In genomic region chr19:17846146-17846545, GRCh38 we compare ENCODE assay signal across 14 cellular contexts. TPM values are rescaled to one million over a fixed set of nuclear protein-coding genes. Genes with fewer than 3 reads are reported as not detected.
DNase-seq lines count a peak whose midpoint lies in the region; ATAC-seq, FAIRE-seq and TF ChIP-seq lines count a peak whose summit lies in the region.
"Had no signal": no experiment of that assay in that cellular context is flagged by ENCODE, and none has a peak within 500 bp of the region (broad histone marks: within the 10 kb centered on the region; RNA-seq: fewer than 3 reads in every experiment).

No MANE protein-coding gene starts in this region.

- H3K27me3 ChIP-seq in HepG2 (ENCODE audit: control insufficient read depth in 1 of 2, insufficient read depth in 2 of 2, low read length in 2 of 2) (no peaks in the 10 kb centered on the region; a peak in 1 of 5 replicates), right lobe of liver (no peaks in the 10 kb centered on the region), thymus (ENCODE audit: control insufficient read depth, insufficient read depth) (no peaks in the 10 kb centered on the region), uterus (no peaks in the 10 kb centered on the region)
- no peaks in the 10 kb centered on the region for H3K27me3 ChIP-seq in effector memory CD4-positive, alpha-beta T cell (replicated peaks; ENCODE audit: control insufficient read depth, insufficient read depth, low read length, poor library complexity, severe bottlenecking)

- H2AFZ ChIP-seq in HepG2 (ENCODE audit: low read length): no peak overlapping the region

- ATAC-seq in HepG2 (no peak), right lobe of liver (no peak), GM18519 (IDR thresholded peaks at IDR 0.05; ENCODE audit: low FRiP score, unreplicated experiment) (no peak)

- peaks cover 39% of the 10 kb centered on the region for H3K36me3 Mint-ChIP-seq in activated CD4-positive, alpha-beta memory T cell treated with anti-CD3 and anti-CD28 coated beads for 36 hours

- DNase-seq in HepG2 (ENCODE audit: low spot score): no peak
- DNase-seq in right lobe of liver: no peak
- peak; percentile 66 for DNase-seq in activated CD4-positive, alpha-beta memory T cell treated with anti-CD3 and anti-CD28 coated beads for 36 hours
- peak; percentile 51 to 66 (median 59) for DNase-seq in effector memory CD4-positive, alpha-beta T cell
- no peak for DNase-seq in NCI-H2107 treated with DMSO at 0.1 percent for 48 hours (lab: John Stamatoyannopoulos, UW; ENCODE audit: unreplicated experiment)
- no peak for DNase-seq in uterus
- DNase-seq: DMS79 treated with DMSO at 0.1 percent for 48 hours, esophagus squamous epithelium, NCI-H774, SHP77, small intestine had no signal

- TF ChIP-seq POLR2A in HepG2 (IDR thresholded peaks at IDR 0.05; ENCODE audit: insufficient read depth in 1 of 2, low read depth in 2 of 2, low read length in 2 of 2): no peak
- no peak for TF ChIP-seq POLR2A in right lobe of liver (IDR thresholded peaks at IDR 0.05)
- TF ChIP-seq POLR2A in uterus (IDR thresholded peaks at IDR 0.05): no peak

- H3K27ac ChIP-seq in HepG2 (ENCODE audit: extremely low read length, insufficient read depth, low read length) (no peak overlapping the region), right lobe of liver (no peak overlapping the region), thymus (ENCODE audit: low read depth) (no peak overlapping the region), uterus (no peak overlapping the region)
- H3K27ac ChIP-seq in effector memory CD4-positive, alpha-beta T cell (ENCODE audit: insufficient read depth, low read length, poor library complexity, severe bottlenecking): peak overlapping the region; percentile 96

- no peaks in the 10 kb centered on the region for H4K20me1 ChIP-seq in HepG2 (ENCODE audit: insufficient read depth, low read length)

- FAIRE-seq in HepG2 (lab: Jason Lieb, UNC): no peak
- FAIRE-seq: small intestine had no signal

- H3K9me3 ChIP-seq in HepG2 (ENCODE audit: low read length) (no peaks in the 10 kb centered on the region), right lobe of liver (no peaks in the 10 kb centered on the region), thymus (ENCODE audit: control insufficient read depth) (no peaks in the 10 kb centered on the region), uterus (no peaks in the 10 kb centered on the region)
- no peaks in the 10 kb centered on the region for H3K9me3 ChIP-seq in effector memory CD4-positive, alpha-beta T cell (ENCODE audit: control insufficient read depth, low read length)
- H3K9me3 ChIP-seq: esophagus squamous epithelium had no signal

- H3K79me2 ChIP-seq in HepG2 (ENCODE audit: insufficient read depth, low read length): no peaks in the 10 kb centered on the region

- H3K4me2 ChIP-seq in HepG2 (ENCODE audit: low read depth, low read length): no peak overlapping the region

- in situ Hi-C loops in HepG2 (cut with HindIII; ENCODE audit: extremely low pct_ligation_motif_present, low pct_unique_long_range_greater_than_20kb): loop anchor here (5.0 kb wide), 1 partner anchor 49 kb away; the partner anchor contains the start of gene B3GNT3

- CTCF ChIA-PET in HepG2 (lab: Yijun Ruan, JAX; ENCODE audit: low intra/inter-chr PET ratio, low total read pairs): no interaction called here
- CTCF ChIA-PET in activated CD4-positive, alpha-beta memory T cell treated with anti-CD3 and anti-CD28 coated beads for 36 hours (lab: Charles Lee): interaction anchor here (0.6 to 5.9 kb wide), 4 partner anchors 9 to 158 kb away, joined by 3 to 63 read pairs (median 8); partner anchors contain the start of genes CCDC124 and RPL18A

- intact Hi-C loops in HepG2 (cut with micrococcal nuclease; ENCODE audit: unreplicated experiment): no loop called here
- intact Hi-C loops in right lobe of liver (cut with DNase I): no loop called here
- intact Hi-C loops in activated CD4-positive, alpha-beta memory T cell treated with anti-CD3 and anti-CD28 coated beads for 36 hours (cut with micrococcal nuclease): loop anchor here (2.0 kb wide), 1 partner anchor 49 kb away; no protein-coding TSS in a partner anchor
- intact Hi-C loops in uterus (cut with DNase I; ENCODE audit: low total_unique reads): no loop called here

- TF ChIP-seq RAD21 in HepG2 (CRISPR knock-in tag; IDR thresholded peaks at IDR 0.05): no peak

- WGBS in HepG2 (ENCODE audit: low lambda C conversion rate): 97% methylated on average over 8 of the region's 8 CpGs
- 56% methylated on average over 4 of the region's 8 CpGs for WGBS in right lobe of liver (ENCODE audit: insufficient coverage, low coverage, low lambda C conversion rate, missing lambda C conversion rate)
- WGBS in thymus: 41% methylated on average over 8 of the region's 8 CpGs

- peaks cover 2% of the 10 kb centered on the region for H3K27me3 Mint-ChIP-seq in activated CD4-positive, alpha-beta memory T cell treated with anti-CD3 and anti-CD28 coated beads for 36 hours

- no peaks in the 10 kb centered on the region for H3K9me3 Mint-ChIP-seq in activated CD4-positive, alpha-beta memory T cell treated with anti-CD3 and anti-CD28 coated beads for 36 hours

- POLR2A ChIA-PET in HepG2 (lab: Yijun Ruan, JAX): no interaction called here
- POLR2A ChIA-PET in activated CD4-positive, alpha-beta memory T cell treated with anti-CD3 and anti-CD28 coated beads for 36 hours (lab: Charles Lee): interaction anchor here (0.7 to 6.8 kb wide), 4 partner anchors 13 to 22 kb away, joined by 3 to 99 read pairs (median 4); partner anchors contain the start of gene RPL18A

- H3K9ac ChIP-seq in HepG2 (ENCODE audit: insufficient read depth, low read depth, low read length): no peak overlapping the region

- TF ChIP-seq CTCF in HepG2 (CRISPR knock-in tag; IDR thresholded peaks at IDR 0.05) (no peak), right lobe of liver (IDR thresholded peaks at IDR 0.05) (no peak), uterus (IDR thresholded peaks at IDR 0.05) (no peak)

- H3K4me1 ChIP-seq in HepG2 (ENCODE audit: insufficient read depth, low read length) (peaks cover 43% of the 10 kb centered on the region), right lobe of liver (no peaks in the 10 kb centered on the region), thymus (ENCODE audit: control insufficient read depth, insufficient read depth, low read length) (peaks cover 11% of the 10 kb centered on the region), uterus (no peaks in the 10 kb centered on the region)
- peaks cover 64% of the 10 kb centered on the region for H3K4me1 ChIP-seq in effector memory CD4-positive, alpha-beta T cell (ENCODE audit: control insufficient read depth, insufficient read depth, low read length, poor library complexity, severe bottlenecking)

- H3K4me1 Mint-ChIP-seq in activated CD4-positive, alpha-beta memory T cell treated with anti-CD3 and anti-CD28 coated beads for 36 hours (ENCODE audit: low read depth): peaks cover 54% of the 10 kb centered on the region

- no TSS peak for BruUV-seq in HepG2 (replicated peaks; lab: Mats Ljungman, UMichigan)

- peaks cover 0 to 2% of the 10 kb centered on the region in 2 experiments; a peak in 2 of 5 replicates for H3K36me3 ChIP-seq in HepG2 (replicated peaks in 1 of 2; ENCODE audit: control insufficient read depth in 1 of 2, insufficient read depth in 2 of 2, low read length in 2 of 2)
- no peaks in the 10 kb centered on the region for H3K36me3 ChIP-seq in right lobe of liver
- peaks cover 32% of the 10 kb centered on the region for H3K36me3 ChIP-seq in effector memory CD4-positive, alpha-beta T cell (ENCODE audit: control insufficient read depth, insufficient read depth, low read length)
- peaks cover 27% of the 10 kb centered on the region for H3K36me3 ChIP-seq in thymus (ENCODE audit: control insufficient read depth, insufficient read depth)
- H3K36me3 ChIP-seq in uterus: no peaks in the 10 kb centered on the region

- H3K4me3 ChIP-seq in HepG2 (replicated peaks in 1 of 3; ENCODE audit: insufficient read depth in 1 of 3, low read depth in 2 of 3, low read length in 3 of 3) (no peak overlapping the region), right lobe of liver (no peak overlapping the region), thymus (ENCODE audit: low read length) (peak overlapping the region; percentile 7), uterus (no peak overlapping the region)
- H3K4me3 ChIP-seq in effector memory CD4-positive, alpha-beta T cell (ENCODE audit: insufficient read depth, low read depth, low read length, poor library complexity, severe bottlenecking): peak overlapping the region; percentile 70

- TF ChIP-seq EP300 in HepG2 (IDR thresholded peaks at IDR 0.05; ENCODE audit: low read depth in 2 of 2, low read length in 2 of 2) (no peak), HepG2 (CRISPR knock-in tag; IDR thresholded peaks at IDR 0.05; ENCODE audit: borderline replicate concordance) (no peak)

- peak overlapping the region; percentile 97 for H3K27ac Mint-ChIP-seq in activated CD4-positive, alpha-beta memory T cell treated with anti-CD3 and anti-CD28 coated beads for 36 hours

- H3K4me3 Mint-ChIP-seq in activated CD4-positive, alpha-beta memory T cell treated with anti-CD3 and anti-CD28 coated beads for 36 hours: peak overlapping the region; percentile 93

RNA-seq across cellular contexts. Expression of gene JAK3, which starts 1.6 kb away (rescaled TPM):
- 2.8 and 3.4 TPM in 2 replicates for total RNA-seq in HepG2 (2016; rRNA removed; fragmentation: Illumina TruSeq; extraction: Trizol)
- 1.2 and 1.3 TPM in 2 replicates for total RNA-seq in HepG2 (2016; cell fraction: cytosol; rRNA removed; fragmentation: Illumina TruSeq; extraction: Trizol; ENCODE audit: low read depth)
- 2.5 and 3.4 TPM in 2 replicates for total RNA-seq in HepG2 (2016; cell fraction: insoluble cytoplasmic fraction; rRNA removed; fragmentation: Illumina TruSeq; extraction: Trizol)
- 0.72 and 1.3 TPM in 2 replicates for total RNA-seq in HepG2 (2016; cell fraction: membrane; rRNA removed; fragmentation: Illumina TruSeq; extraction: Trizol)
- total RNA-seq in HepG2 (2016; cell fraction: nucleus; rRNA removed; fragmentation: Illumina TruSeq; extraction: Trizol): 4.4 and 4.8 TPM in 2 replicates
- 18.6 and 30.1 TPM in 2 replicates for polyA plus RNA-seq in HepG2 (2011; rRNA removed)
- polyA plus RNA-seq in HepG2 (2011; cell fraction: cytosol; rRNA removed): 8.8 and 10.2 TPM in 2 replicates
- 106 and 107 TPM in 2 replicates for polyA plus RNA-seq in HepG2 (2011; cell fraction: nucleus; rRNA removed)
- polyA plus RNA-seq in HepG2 (2012): 6.1 and 10.2 TPM in 2 replicates
- polyA plus RNA-seq in HepG2 (2016; cell fraction: cytosol; fragmentation: Illumina TruSeq; extraction: Trizol; ENCODE audit: low read depth): 0.15 and 0.17 TPM in 2 replicates
- polyA plus RNA-seq in HepG2 (2016; cell fraction: insoluble cytoplasmic fraction; fragmentation: Illumina TruSeq; extraction: Trizol; ENCODE audit: low read depth): 1.3 and 1.7 TPM in 2 replicates
- 0.35 and 0.45 TPM in 2 replicates for polyA plus RNA-seq in HepG2 (2016; cell fraction: membrane; fragmentation: Illumina TruSeq; extraction: Trizol; ENCODE audit: low read depth)
- polyA plus RNA-seq in HepG2 (2016; cell fraction: nucleus; fragmentation: Illumina TruSeq; extraction: Trizol; ENCODE audit: insufficient read depth, low read depth): 10.2 and 12.3 TPM in 2 replicates
- 1.7 and 37.2 TPM in 2 replicates for polyA minus RNA-seq in HepG2 (2011; rRNA and poly(A)+ RNA removed; ENCODE audit: low replicate concordance)
- 13.1 and 19.0 TPM in 2 replicates for polyA minus RNA-seq in HepG2 (2011; cell fraction: cytosol; rRNA and poly(A)+ RNA removed)
- 23.9 and 29.3 TPM in 2 replicates for polyA minus RNA-seq in HepG2 (2011; cell fraction: nucleus; rRNA and poly(A)+ RNA removed)
- total RNA-seq in right lobe of liver: 1 to 10 TPM; 1.1 to 5.5 (median 2.3) TPM
- 100 to 1,000 TPM; 200 to 217 TPM for total RNA-seq in activated CD4-positive, alpha-beta memory T cell treated with anti-CD3 and anti-CD28 coated beads for 36 hours
- polyA plus RNA-seq in thymus: 50.4 TPM
- total RNA-seq in uterus: 1 to 10 TPM in 2 of 4 donors, under 1 TPM in 2; under 0.01 to 8.1 (median 2.7) TPM

RNA-seq across cellular contexts. Expression of gene RPL18A, which starts 13.6 kb away (rescaled TPM):
- total RNA-seq in HepG2 (2016; rRNA removed; fragmentation: Illumina TruSeq; extraction: Trizol): 1,471 and 1,490 TPM in 2 replicates
- 3,356 and 3,471 TPM in 2 replicates for total RNA-seq in HepG2 (2016; cell fraction: cytosol; rRNA removed; fragmentation: Illumina TruSeq; extraction: Trizol; ENCODE audit: low read depth)
- total RNA-seq in HepG2 (2016; cell fraction: insoluble cytoplasmic fraction; rRNA removed; fragmentation: Illumina TruSeq; extraction: Trizol): 1,484 and 1,563 TPM in 2 replicates
- total RNA-seq in HepG2 (2016; cell fraction: membrane; rRNA removed; fragmentation: Illumina TruSeq; extraction: Trizol): 4,403 and 4,828 TPM in 2 replicates
- total RNA-seq in HepG2 (2016; cell fraction: nucleus; rRNA removed; fragmentation: Illumina TruSeq; extraction: Trizol): 550 and 622 TPM in 2 replicates
- polyA plus RNA-seq in HepG2 (2011; rRNA removed): 2,004 and 2,232 TPM in 2 replicates
- 2,519 and 3,516 TPM in 2 replicates for polyA plus RNA-seq in HepG2 (2011; cell fraction: cytosol; rRNA removed)
- 865 and 944 TPM in 2 replicates for polyA plus RNA-seq in HepG2 (2011; cell fraction: nucleus; rRNA removed)
- polyA plus RNA-seq in HepG2 (2012): 2,311 and 3,663 TPM in 2 replicates
- polyA plus RNA-seq in HepG2 (2016; cell fraction: cytosol; fragmentation: Illumina TruSeq; extraction: Trizol; ENCODE audit: low read depth): 5,329 and 5,962 TPM in 2 replicates
- 2,198 and 2,250 TPM in 2 replicates for polyA plus RNA-seq in HepG2 (2016; cell fraction: insoluble cytoplasmic fraction; fragmentation: Illumina TruSeq; extraction: Trizol; ENCODE audit: low read depth)
- 6,513 and 6,759 TPM in 2 replicates for polyA plus RNA-seq in HepG2 (2016; cell fraction: membrane; fragmentation: Illumina TruSeq; extraction: Trizol; ENCODE audit: low read depth)
- polyA plus RNA-seq in HepG2 (2016; cell fraction: nucleus; fragmentation: Illumina TruSeq; extraction: Trizol; ENCODE audit: insufficient read depth, low read depth): 1,298 and 1,347 TPM in 2 replicates
- 547 and 652 TPM in 2 replicates for polyA minus RNA-seq in HepG2 (2011; rRNA and poly(A)+ RNA removed; ENCODE audit: low replicate concordance)
- polyA minus RNA-seq in HepG2 (2011; cell fraction: cytosol; rRNA and poly(A)+ RNA removed): 819 and 843 TPM in 2 replicates
- 236 and 251 TPM in 2 replicates for polyA minus RNA-seq in HepG2 (2011; cell fraction: nucleus; rRNA and poly(A)+ RNA removed)
- 100 to 1,000 TPM; 449 to 778 (median 494) TPM for total RNA-seq in right lobe of liver
- 1,000 to 10,000 TPM; 3,104 to 3,138 TPM for total RNA-seq in activated CD4-positive, alpha-beta memory T cell treated with anti-CD3 and anti-CD28 coated beads for 36 hours
- 2,901 TPM for polyA plus RNA-seq in thymus
- 1,000 to 10,000 TPM in 3 of 4 donors, 100 to 1,000 TPM in 1; 649 to 2,637 (median 1,942) TPM for total RNA-seq in uterus

RNA-seq across cellular contexts. Expression of gene INSL3, which starts 24.8 kb away (rescaled TPM):
- total RNA-seq in HepG2 (2016; rRNA removed; fragmentation: Illumina TruSeq; extraction: Trizol): not detected in 2 replicates
- not detected in 2 replicates for total RNA-seq in HepG2 (2016; cell fraction: cytosol; rRNA removed; fragmentation: Illumina TruSeq; extraction: Trizol; ENCODE audit: low read depth)
- total RNA-seq in HepG2 (2016; cell fraction: insoluble cytoplasmic fraction; rRNA removed; fragmentation: Illumina TruSeq; extraction: Trizol): not detected in 2 replicates
- not detected in 2 replicates for total RNA-seq in HepG2 (2016; cell fraction: membrane; rRNA removed; fragmentation: Illumina TruSeq; extraction: Trizol)
- total RNA-seq in HepG2 (2016; cell fraction: nucleus; rRNA removed; fragmentation: Illumina TruSeq; extraction: Trizol): not detected in 2 replicates
- polyA plus RNA-seq in HepG2 (2011; rRNA removed): 0.30 and 0.44 TPM in 2 replicates
- polyA plus RNA-seq in HepG2 (2011; cell fraction: cytosol; rRNA removed): 0.21 TPM in 1 of 2 replicates, not detected in the other
- polyA plus RNA-seq in HepG2 (2011; cell fraction: nucleus; rRNA removed): 1.2 and 1.5 TPM in 2 replicates
- 0.23 and 0.35 TPM in 2 replicates for polyA plus RNA-seq in HepG2 (2012)
- not detected in 2 replicates for polyA plus RNA-seq in HepG2 (2016; cell fraction: cytosol; fragmentation: Illumina TruSeq; extraction: Trizol; ENCODE audit: low read depth)
- not detected in 2 replicates for polyA plus RNA-seq in HepG2 (2016; cell fraction: insoluble cytoplasmic fraction; fragmentation: Illumina TruSeq; extraction: Trizol; ENCODE audit: low read depth)
- not detected in 2 replicates for polyA plus RNA-seq in HepG2 (2016; cell fraction: membrane; fragmentation: Illumina TruSeq; extraction: Trizol; ENCODE audit: low read depth)
- polyA plus RNA-seq in HepG2 (2016; cell fraction: nucleus; fragmentation: Illumina TruSeq; extraction: Trizol; ENCODE audit: insufficient read depth, low read depth): not detected in 2 replicates
- polyA minus RNA-seq in HepG2 (2011; rRNA and poly(A)+ RNA removed; ENCODE audit: low replicate concordance): 0.88 TPM in 1 of 2 replicates, not detected in the other
- not detected in 2 replicates for polyA minus RNA-seq in HepG2 (2011; cell fraction: cytosol; rRNA and poly(A)+ RNA removed)
- polyA minus RNA-seq in HepG2 (2011; cell fraction: nucleus; rRNA and poly(A)+ RNA removed): not detected in 2 replicates
- total RNA-seq in right lobe of liver: not detected
- 1 to 10 TPM; 6.8 to 8.3 TPM for total RNA-seq in activated CD4-positive, alpha-beta memory T cell treated with anti-CD3 and anti-CD28 coated beads for 36 hours
- polyA plus RNA-seq in thymus: 2.1 TPM
- not detected for total RNA-seq in uterus
- total RNA-seq: esophagus squamous epithelium, liver had no signal

RNA-seq across cellular contexts. Expression of gene SLC5A5, which starts 25.6 kb away (rescaled TPM):
- not detected in 2 replicates for total RNA-seq in HepG2 (2016; rRNA removed; fragmentation: Illumina TruSeq; extraction: Trizol)
- not detected in 2 replicates for total RNA-seq in HepG2 (2016; cell fraction: cytosol; rRNA removed; fragmentation: Illumina TruSeq; extraction: Trizol; ENCODE audit: low read depth)
- not detected in 2 replicates for total RNA-seq in HepG2 (2016; cell fraction: insoluble cytoplasmic fraction; rRNA removed; fragmentation: Illumina TruSeq; extraction: Trizol)
- total RNA-seq in HepG2 (2016; cell fraction: membrane; rRNA removed; fragmentation: Illumina TruSeq; extraction: Trizol): not detected in 2 replicates
- total RNA-seq in HepG2 (2016; cell fraction: nucleus; rRNA removed; fragmentation: Illumina TruSeq; extraction: Trizol): not detected in 2 replicates
- not detected in 2 replicates for polyA plus RNA-seq in HepG2 (2011; rRNA removed)
- polyA plus RNA-seq in HepG2 (2011; cell fraction: cytosol; rRNA removed): not detected in 2 replicates
- not detected in 2 replicates for polyA plus RNA-seq in HepG2 (2011; cell fraction: nucleus; rRNA removed)
- polyA plus RNA-seq in HepG2 (2012): not detected in 2 replicates
- polyA plus RNA-seq in HepG2 (2016; cell fraction: cytosol; fragmentation: Illumina TruSeq; extraction: Trizol; ENCODE audit: low read depth): not detected in 2 replicates
- polyA plus RNA-seq in HepG2 (2016; cell fraction: insoluble cytoplasmic fraction; fragmentation: Illumina TruSeq; extraction: Trizol; ENCODE audit: low read depth): not detected in 2 replicates
- not detected in 2 replicates for polyA plus RNA-seq in HepG2 (2016; cell fraction: membrane; fragmentation: Illumina TruSeq; extraction: Trizol; ENCODE audit: low read depth)
- polyA plus RNA-seq in HepG2 (2016; cell fraction: nucleus; fragmentation: Illumina TruSeq; extraction: Trizol; ENCODE audit: insufficient read depth, low read depth): not detected in 2 replicates
- 0.06 and 0.09 TPM in 2 replicates for polyA minus RNA-seq in HepG2 (2011; rRNA and poly(A)+ RNA removed; ENCODE audit: low replicate concordance)
- polyA minus RNA-seq in HepG2 (2011; cell fraction: cytosol; rRNA and poly(A)+ RNA removed): not detected in 2 replicates
- polyA minus RNA-seq in HepG2 (2011; cell fraction: nucleus; rRNA and poly(A)+ RNA removed): not detected in 2 replicates
- not detected for total RNA-seq in right lobe of liver
- total RNA-seq in activated CD4-positive, alpha-beta memory T cell treated with anti-CD3 and anti-CD28 coated beads for 36 hours: 1 to 10 TPM in 1 of 2 experiments, under 1 TPM in 1; 0.87 to 1.0 TPM
- 0.25 TPM for polyA plus RNA-seq in thymus
- total RNA-seq in uterus: not detected
- polyA plus RNA-seq: liver had no signal

RNA-seq across cellular contexts. Expression of gene B3GNT3, which starts 51.2 kb away (rescaled TPM):
- 0.48 and 0.86 TPM in 2 replicates for total RNA-seq in HepG2 (2016; rRNA removed; fragmentation: Illumina TruSeq; extraction: Trizol)
- 0.18 and 0.40 TPM in 2 replicates for total RNA-seq in HepG2 (2016; cell fraction: cytosol; rRNA removed; fragmentation: Illumina TruSeq; extraction: Trizol; ENCODE audit: low read depth)
- total RNA-seq in HepG2 (2016; cell fraction: insoluble cytoplasmic fraction; rRNA removed; fragmentation: Illumina TruSeq; extraction: Trizol): 0.36 and 1.2 TPM in 2 replicates
- total RNA-seq in HepG2 (2016; cell fraction: membrane; rRNA removed; fragmentation: Illumina TruSeq; extraction: Trizol): 0.38 and 0.43 TPM in 2 replicates
- total RNA-seq in HepG2 (2016; cell fraction: nucleus; rRNA removed; fragmentation: Illumina TruSeq; extraction: Trizol): 1.0 and 1.3 TPM in 2 replicates
- 4.0 and 8.6 TPM in 2 replicates for polyA plus RNA-seq in HepG2 (2011; rRNA removed)
- 4.2 and 6.3 TPM in 2 replicates for polyA plus RNA-seq in HepG2 (2011; cell fraction: cytosol; rRNA removed)
- polyA plus RNA-seq in HepG2 (2011; cell fraction: nucleus; rRNA removed): 3.5 and 4.5 TPM in 2 replicates
- 9.1 and 10.5 TPM in 2 replicates for polyA plus RNA-seq in HepG2 (2012)
- polyA plus RNA-seq in HepG2 (2016; cell fraction: cytosol; fragmentation: Illumina TruSeq; extraction: Trizol; ENCODE audit: low read depth): 0.10 and 0.18 TPM in 2 replicates
- 0.61 and 0.62 TPM in 2 replicates for polyA plus RNA-seq in HepG2 (2016; cell fraction: insoluble cytoplasmic fraction; fragmentation: Illumina TruSeq; extraction: Trizol; ENCODE audit: low read depth)
- polyA plus RNA-seq in HepG2 (2016; cell fraction: membrane; fragmentation: Illumina TruSeq; extraction: Trizol; ENCODE audit: low read depth): 0.29 and 0.35 TPM in 2 replicates
- 1.8 and 2.3 TPM in 2 replicates for polyA plus RNA-seq in HepG2 (2016; cell fraction: nucleus; fragmentation: Illumina TruSeq; extraction: Trizol; ENCODE audit: insufficient read depth, low read depth)
- polyA minus RNA-seq in HepG2 (2011; rRNA and poly(A)+ RNA removed; ENCODE audit: low replicate concordance): 2.7 and 11.1 TPM in 2 replicates
- polyA minus RNA-seq in HepG2 (2011; cell fraction: cytosol; rRNA and poly(A)+ RNA removed): 3.0 and 4.7 TPM in 2 replicates
- polyA minus RNA-seq in HepG2 (2011; cell fraction: nucleus; rRNA and poly(A)+ RNA removed): 1.8 and 3.1 TPM in 2 replicates
- total RNA-seq in right lobe of liver: 10 to 100 TPM in 2 of 6 experiments, 1 to 10 TPM in 3, under 1 TPM in 1; 0.26 to 13.6 (median 3.1) TPM
- under 1 TPM; 0.26 to 0.34 TPM for total RNA-seq in activated CD4-positive, alpha-beta memory T cell treated with anti-CD3 and anti-CD28 coated beads for 36 hours
- 1.0 TPM for polyA plus RNA-seq in thymus
- 1 to 10 TPM in 1 of 4 donors, not detected in 3; 1.4 TPM for total RNA-seq in uterus

Comparison
In these comparisons a context has a peak if more than half of its experiments do, and no peak if none do; other contexts are left out.
1. DNase-seq: peak in activated CD4-positive, alpha-beta memory T cell treated with anti-CD3 and anti-CD28 coated beads for 36 hours (single experiment) and effector memory CD4-positive, alpha-beta T cell (3 of 3); none in HepG2 (single experiment), right lobe of liver (0 of 3), NCI-H2107 treated with DMSO at 0.1 percent for 48 hours (single experiment) and uterus (0 of 2).
2. H3K4me3 ChIP-seq: peak in effector memory CD4-positive, alpha-beta T cell (single experiment) and thymus (single experiment); none in HepG2 (0 of 3), right lobe of liver (0 of 3) and uterus (0 of 2).
3. RNA of gene JAK3, which starts 1.6 kb away (total RNA-seq): 200 to 217 TPM in activated CD4-positive, alpha-beta memory T cell treated with anti-CD3 and anti-CD28 coated beads for 36 hours; under 0.01 to 8.1 TPM in uterus, 0.72 to 4.8 TPM in HepG2 and 1.1 to 5.5 TPM in right lobe of liver; every median in the first group is over 10 times any median in the second.